Comparison of ENCODE assay signal across 19 cellular contexts in the genomic region with DNA sequence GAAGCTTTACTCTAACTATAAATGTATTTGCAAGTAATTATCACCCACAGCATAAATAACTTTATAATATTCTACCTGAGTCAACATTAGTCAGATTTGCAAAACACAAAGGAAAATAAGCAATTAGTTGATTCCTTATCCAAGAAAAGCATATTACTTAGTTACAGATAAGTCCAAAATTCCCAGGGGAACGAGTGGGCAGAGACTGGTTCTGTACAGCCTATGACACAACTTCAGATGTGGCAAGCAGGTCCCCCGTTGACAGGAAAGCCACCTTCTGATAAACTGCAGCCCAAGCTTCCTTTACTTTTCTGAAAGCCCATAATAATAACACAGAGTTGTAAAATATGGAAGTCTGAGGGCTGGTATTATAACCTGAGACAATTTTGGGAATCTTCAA.
"Had no signal": no experiment of that assay in that cellular context is flagged by ENCODE, and none has a peak within 500 bp of the region (broad histone marks: within the 10 kb centered on the region; RNA-seq: fewer than 3 reads in every experiment).

No MANE protein-coding gene starts in this region.

- H3K4me3 ChIP-seq: dorsolateral prefrontal cortex, left lung, skin epidermis, tibial artery, vagina had no signal

- H3K9me3 Mint-ChIP-seq: activated CD4-positive, alpha-beta T cell treated with anti-CD3 and anti-CD28 coated beads, Interleukin-2, amount 10 ng/mL, durations not matched to agents 7 days and 5 days; activated T-cell treated with anti-CD3 and anti-CD28 coated beads, Interleukin-2, amount 50 U/mL, for 72 hours; memory B cell; naive thymus-derived CD8-positive, alpha-beta T cell had no signal

- H3K4me3 Mint-ChIP-seq: activated CD4-positive, alpha-beta T cell treated with anti-CD3 and anti-CD28 coated beads, Interleukin-2, amount 10 ng/mL, durations not matched to agents 7 days and 5 days; activated naive CD8-positive, alpha-beta T cell; activated T-cell treated with anti-CD3 and anti-CD28 coated beads, Interleukin-2, amount 50 U/mL, for 72 hours; endodermal cell; memory B cell; naive thymus-derived CD8-positive, alpha-beta T cell had no signal

- H3K27ac ChIP-seq: dorsolateral prefrontal cortex, left lung, tibial artery, vagina had no signal

- H3K4me1 ChIP-seq: left lung, tibial artery, vagina had no signal

- H3K27me3 Mint-ChIP-seq: activated CD4-positive, alpha-beta T cell treated with anti-CD3 and anti-CD28 coated beads, Interleukin-2, amount 10 ng/mL, durations not matched to agents 7 days and 5 days; activated naive CD8-positive, alpha-beta T cell had no signal

- H3K9me3 ChIP-seq: left lung, tibial artery, vagina had no signal

- H3K36me3 Mint-ChIP-seq: activated naive CD8-positive, alpha-beta T cell; memory B cell; naive thymus-derived CD8-positive, alpha-beta T cell had no signal

- H3K27ac Mint-ChIP-seq: activated CD4-positive, alpha-beta T cell treated with anti-CD3 and anti-CD28 coated beads, Interleukin-2, amount 10 ng/mL, durations not matched to agents 7 days and 5 days; activated naive CD8-positive, alpha-beta T cell; activated T-cell treated with anti-CD3 and anti-CD28 coated beads, Interleukin-2, amount 50 U/mL, for 72 hours; endodermal cell; memory B cell; naive thymus-derived CD8-positive, alpha-beta T cell had no signal

- H3K27me3 ChIP-seq: tibial artery, vagina had no signal

- H3K79me2 ChIP-seq: parathyroid adenoma had no signal

- DNase-seq: activated CD4-positive, alpha-beta T cell treated with anti-CD3 and anti-CD28 coated beads, Interleukin-2, amount 10 ng/mL, durations not matched to agents 7 days and 5 days; activated CD8-positive, alpha-beta memory T cell treated with anti-CD3 and anti-CD28 coated beads, Interleukin-2, amount 50 U/mL, for 48 hours; activated gamma-delta T cell treated with Interleukin-2 at 50 U/mL for 16 hours; activated T-cell treated with anti-CD3 and anti-CD28 coated beads, Interleukin-2, amount 50 U/mL, for 72 hours; amygdala; dorsolateral prefrontal cortex; endodermal cell; hypothalamus; kidney; left lung; naive thymus-derived CD8-positive, alpha-beta T cell; stimulated activated CD4-positive, alpha-beta T cell treated with anti-CD3 and anti-CD28 coated beads, Interleukin-4, amount 100 ng/mL, for 24 hours; stimulated activated naive CD4-positive, alpha-beta T cell; tibial artery had no signal

- H3K36me3 ChIP-seq: left lung, tibial artery, vagina had no signal

- H2AFZ ChIP-seq: parathyroid adenoma had no signal

- H3K9ac ChIP-seq: parathyroid adenoma had no signal
